ENCODE assay signal across 8 cellular contexts in genomic region chr17:50372708-50373556, GRCh38. TPM values are rescaled to one million over a fixed set of nuclear protein-coding genes. Genes with fewer than 3 reads are reported as not detected.
DNase-seq lines count a peak whose midpoint lies in the region; ATAC-seq and TF ChIP-seq lines count a peak whose summit lies in the region.

A gene with protein sequence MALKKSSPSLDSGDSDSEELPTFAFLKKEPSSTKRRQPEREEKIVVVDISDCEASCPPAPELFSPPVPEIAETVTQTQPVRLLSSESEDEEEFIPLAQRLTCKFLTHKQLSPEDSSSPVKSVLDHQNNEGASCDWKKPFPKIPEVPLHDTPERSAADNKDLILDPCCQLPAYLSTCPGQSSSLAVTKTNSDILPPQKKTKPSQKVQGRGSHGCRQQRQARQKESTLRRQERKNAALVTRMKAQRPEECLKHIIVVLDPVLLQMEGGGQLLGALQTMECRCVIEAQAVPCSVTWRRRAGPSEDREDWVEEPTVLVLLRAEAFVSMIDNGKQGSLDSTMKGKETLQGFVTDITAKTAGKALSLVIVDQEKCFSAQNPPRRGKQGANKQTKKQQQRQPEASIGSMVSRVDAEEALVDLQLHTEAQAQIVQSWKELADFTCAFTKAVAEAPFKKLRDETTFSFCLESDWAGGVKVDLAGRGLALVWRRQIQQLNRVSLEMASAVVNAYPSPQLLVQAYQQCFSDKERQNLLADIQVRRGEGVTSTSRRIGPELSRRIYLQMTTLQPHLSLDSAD (plus strand): TSS chr17:50373229. CDS start chr17:50375209, 1,980 bp downstream.
Gene MRPL27, minus strand, starts transcription at chr17:50373184. Its CDS starts 14 bp downstream, at chr17:50373170.

- CTCF ChIA-PET in activated CD4-positive, alpha-beta T cell treated with anti-CD3 and anti-CD28 coated beads for 36 hours (lab: Charles Lee): interaction anchor here (0.6 to 5.4 kb wide), 3 partner anchors 11 to 219 kb away, joined by 3 to 31 read pairs (median 28); partner anchors contain the start of gene LRRC59

- H3K9me3 Mint-ChIP-seq in activated CD4-positive, alpha-beta T cell treated with anti-CD3 and anti-CD28 coated beads for 36 hours (ENCODE audit: low read depth): no peaks in the 10 kb centered on the region

- H3K27ac Mint-ChIP-seq in activated CD4-positive, alpha-beta T cell treated with anti-CD3 and anti-CD28 coated beads for 36 hours: peak within 1 kb of the TSS; percentile 99

- peak within 1 kb of the TSS; percentile 97 for H3K27ac ChIP-seq in cingulate gyrus (ENCODE audit: low read depth, low read length)

- H3K4me3 Mint-ChIP-seq in activated CD4-positive, alpha-beta T cell treated with anti-CD3 and anti-CD28 coated beads for 36 hours: peak within 1 kb of the TSS; percentile 89

- TF ChIP-seq CTCF in AG10803 (conservative IDR thresholded peaks at IDR 0.05; ENCODE audit: low read length): no peak

- intact Hi-C loops in activated CD4-positive, alpha-beta T cell treated with anti-CD3 and anti-CD28 coated beads for 36 hours (cut with DNase I, micrococcal nuclease): loop anchor here (1.0 to 5.0 kb wide), 12 partner anchors 24 to 888 kb away; partner anchors contain the start of genes ANKRD40 (in 2 of the 2), LRRC59 (in 2 of the 2), RSAD1 (in 2 of the 2) and XYLT2 (in 2 of the 2)
- intact Hi-C loops in left colon (cut with DNase I, micrococcal nuclease): no loop called here

- peaks cover 40% of the 10 kb centered on the region for H3K36me3 Mint-ChIP-seq in activated CD4-positive, alpha-beta T cell treated with anti-CD3 and anti-CD28 coated beads for 36 hours (ENCODE audit: low read depth)

- DNase-seq in AG10803 (ENCODE audit: low read depth) (peak; percentile 82), NCI-H510A (lab: John Stamatoyannopoulos, UW) (peak; percentile 86), left colon (peak; percentile 89 to 91)
- DNase-seq in activated CD4-positive, alpha-beta T cell treated with anti-CD3 and anti-CD28 coated beads for 36 hours: peak; percentile 89
- DNase-seq in stimulated activated CD4-positive, alpha-beta T cell treated with anti-CD3 and anti-CD28 coated beads, Interleukin-1b, Interleukin-23, amount 100 ng/mL, for 48 hours: peak; percentile 86

- H3K27me3 Mint-ChIP-seq in activated CD4-positive, alpha-beta T cell treated with anti-CD3 and anti-CD28 coated beads for 36 hours: no peaks in the 10 kb centered on the region

- H3K4me3 ChIP-seq in AG10803 (ENCODE audit: low read length): peak within 1 kb of the TSS; percentile 83

- ATAC-seq in GM19043 (IDR thresholded peaks at IDR 0.05; ENCODE audit: low read depth, unreplicated experiment): peak; percentile 74
- ATAC-seq in HG03378 (IDR thresholded peaks at IDR 0.05; ENCODE audit: unreplicated experiment): peak; percentile 62
- ATAC-seq in activated CD4-positive, alpha-beta T cell treated with anti-CD3 and anti-CD28 coated beads for 36 hours: peak; percentile 95
- ATAC-seq in left colon: peak; percentile 91

- POLR2A ChIA-PET in activated CD4-positive, alpha-beta T cell treated with anti-CD3 and anti-CD28 coated beads for 36 hours (lab: Charles Lee): interaction anchor here (0.6 to 1.2 kb wide), 4 partner anchors 20 to 78 kb away, joined by 3 to 5 read pairs (median 4); partner anchors contain the start of gene LRRC59

- H3K4me1 Mint-ChIP-seq in activated CD4-positive, alpha-beta T cell treated with anti-CD3 and anti-CD28 coated beads for 36 hours: peaks cover 22% of the 10 kb centered on the region

RNA-seq across cellular contexts. Expression of the first gene that starts in this region (rescaled TPM):
- 10 to 100 TPM; 38.3 to 40.8 TPM for total RNA-seq in activated CD4-positive, alpha-beta T cell treated with anti-CD3 and anti-CD28 coated beads for 36 hours
- total RNA-seq in left colon: 1 to 10 TPM in 1 of 2 donors, under 1 TPM in 1; 0.61 to 1.9 TPM

RNA-seq across cellular contexts. Expression of gene MRPL27, which starts in this region (rescaled TPM):
- 10 to 100 TPM; 40.1 to 56.2 TPM for total RNA-seq in activated CD4-positive, alpha-beta T cell treated with anti-CD3 and anti-CD28 coated beads for 36 hours
- total RNA-seq in left colon: 10 to 100 TPM; 73.4 to 85.4 TPM

Comparison
In these comparisons a context has a peak if more than half of its experiments do, and no peak if none do; other contexts are left out.
1. Peak in every context shown above with its lines: DNase-seq, ATAC-seq, H3K4me3 ChIP-seq and H3K27ac ChIP-seq.
2. RNA of the first gene that starts in this region (total RNA-seq): 38.3 to 40.8 TPM in activated CD4-positive, alpha-beta T cell treated with anti-CD3 and anti-CD28 coated beads for 36 hours; 0.61 to 1.9 TPM in left colon; every median in the first group is over 10 times any median in the second.
3. intact Hi-C loops: an anchor here in activated CD4-positive, alpha-beta T cell treated with anti-CD3 and anti-CD28 coated beads for 36 hours (1.0 to 5.0 kb wide); none called in left colon.